ENCODE assay signal across 9 cellular contexts in the genomic region with DNA sequence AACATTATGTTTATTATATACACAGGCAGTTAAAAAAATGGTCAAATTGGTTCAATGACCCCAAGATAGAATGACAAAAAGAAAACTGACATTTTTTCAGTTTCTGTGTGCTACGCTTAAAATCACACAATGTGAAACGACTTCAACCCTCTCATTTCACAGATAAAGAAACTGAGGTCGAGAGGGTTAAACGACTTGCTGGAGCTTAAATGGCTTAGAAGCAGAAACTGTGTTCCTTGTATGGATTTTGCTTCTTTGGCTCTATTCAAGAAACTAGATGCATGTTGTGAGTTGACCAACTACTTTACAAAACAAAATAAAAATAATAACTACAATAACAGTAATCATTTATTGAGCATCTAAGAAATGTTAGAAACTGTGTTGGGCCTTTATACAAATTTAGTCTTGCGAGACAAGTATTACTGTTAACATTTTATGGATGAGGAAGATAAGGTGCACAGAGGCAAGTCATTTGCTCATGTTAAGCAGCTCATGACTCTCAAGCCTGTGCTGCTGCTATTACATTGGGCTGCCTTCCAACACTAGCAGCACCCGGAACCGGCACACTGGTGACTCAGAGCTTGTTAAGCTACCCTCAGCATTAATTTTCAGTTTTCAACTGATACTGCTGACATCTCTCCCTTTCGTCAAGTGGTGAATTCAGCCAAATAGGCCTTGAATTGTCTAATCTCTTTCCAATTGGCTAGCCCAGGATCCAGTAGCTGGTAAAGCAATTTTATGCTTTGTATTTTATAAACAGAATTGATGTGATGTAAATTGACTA.
A peak's percentile ranks its signal among the peaks of the same experiment; 100 is the strongest.
DNase-seq lines count a peak whose midpoint lies in the region; FAIRE-seq and TF ChIP-seq lines count a peak whose summit lies in the region.
"Had no signal": no experiment of that assay in that cellular context is flagged by ENCODE, and none has a peak within 500 bp of the region (broad histone marks: within the 10 kb centered on the region; RNA-seq: fewer than 3 reads in every experiment).

No MANE protein-coding gene starts in this region.

- H3K27ac ChIP-seq in hepatocyte (no peak overlapping the region), Karpas-422 (ENCODE audit: low read length) (no peak overlapping the region)
- H3K27ac ChIP-seq: A549 had no signal

- H2AFZ ChIP-seq in hepatocyte: no peak overlapping the region
- no peak overlapping the region for H2AFZ ChIP-seq in Karpas-422 (ENCODE audit: low read length)

- H3K4me3 Mint-ChIP-seq in CD14-positive monocyte: no peak overlapping the region

- no peaks in the 10 kb centered on the region for H3K27me3 ChIP-seq in hepatocyte
- no peaks in the 10 kb centered on the region for H3K27me3 ChIP-seq in Karpas-422 (ENCODE audit: low read length)

- 88% methylated on average over 8 of the region's 8 CpGs for WGBS in hepatocyte (ENCODE audit: low lambda C conversion rate, missing lambda C conversion rate)

- DNase-seq in NCI-H345 (lab: John Stamatoyannopoulos, UW) (peak; percentile 71), NCI-H345 treated with DMSO at 0.1 percent for 48 hours (lab: John Stamatoyannopoulos, UW; ENCODE audit: unreplicated experiment) (no peak), UCSD-AML1 (lab: John Stamatoyannopoulos, UW; ENCODE audit: unreplicated experiment) (peak; percentile 5), hepatocyte (ENCODE audit: low spot score) (peak; percentile 19), urothelium cell line (ENCODE audit: low spot score) (peak; percentile 38), CD14-positive monocyte (ENCODE audit: low spot score) (no peak), Karpas-422 (no peak)
- no peak for DNase-seq in activated CD4-positive, alpha-beta T cell treated with anti-CD3 and anti-CD28 coated beads, Interleukin-2, amount 50 U/mL, for 4 hours

- H3K9me2 ChIP-seq in hepatocyte (replicated peaks; ENCODE audit: insufficient read depth): no peaks in the 10 kb centered on the region
- H3K9me2 ChIP-seq in Karpas-422 (replicated peaks; ENCODE audit: insufficient read depth, low read length): no peaks in the 10 kb centered on the region

- H4K20me1 ChIP-seq in hepatocyte (ENCODE audit: insufficient read depth, poor library complexity, severe bottlenecking): no peaks in the 10 kb centered on the region
- H4K20me1 ChIP-seq in Karpas-422 (ENCODE audit: insufficient read depth, low read depth, low read length): no peaks in the 10 kb centered on the region

- H3K9ac ChIP-seq in Karpas-422 (ENCODE audit: low read length): no peak overlapping the region

- no peak for FAIRE-seq in urothelium cell line (lab: Jason Lieb, UNC)
- FAIRE-seq: A549 had no signal

- intact Hi-C loops in CD14-positive monocyte (cut with micrococcal nuclease): no loop called here

- H3K4me1 Mint-ChIP-seq in CD14-positive monocyte: no peaks in the 10 kb centered on the region

- H3K79me2 ChIP-seq in hepatocyte: no peaks in the 10 kb centered on the region
- H3K79me2 ChIP-seq in Karpas-422 (ENCODE audit: low read length): no peaks in the 10 kb centered on the region

- H3K4me3 ChIP-seq in hepatocyte (no peak overlapping the region), Karpas-422 (ENCODE audit: low read length) (no peak overlapping the region)
- H3K4me3 ChIP-seq: A549 had no signal

- no peaks in the 10 kb centered on the region for H3K36me3 Mint-ChIP-seq in CD14-positive monocyte

- peaks cover 0 to 11% (median 2%) of the 10 kb centered on the region in 7 donors for H3K9me3 Mint-ChIP-seq in CD14-positive monocyte

- TF ChIP-seq CTCF in hepatocyte (IDR thresholded peaks at IDR 0.05; ENCODE audit: poor library complexity): no peak
- TF ChIP-seq CTCF in CD14-positive monocyte (IDR thresholded peaks at IDR 0.05): no peak

- H3K4me1 ChIP-seq in hepatocyte (ENCODE audit: insufficient read depth) (no peaks in the 10 kb centered on the region), Karpas-422 (ENCODE audit: low read length) (no peaks in the 10 kb centered on the region)
- H3K4me1 ChIP-seq: A549 had no signal

- H3K36me3 ChIP-seq in hepatocyte (replicated peaks; ENCODE audit: insufficient read depth, low read depth) (no peaks in the 10 kb centered on the region), Karpas-422 (ENCODE audit: insufficient read depth, low read length) (no peaks in the 10 kb centered on the region)

- no peaks in the 10 kb centered on the region for H3K9me3 ChIP-seq in hepatocyte (ENCODE audit: low read depth)
- peaks cover 17% of the 10 kb centered on the region; the same call in 1 of the 2 replicates for H3K9me3 ChIP-seq in Karpas-422 (ENCODE audit: low read length)
- H3K9me3 ChIP-seq: A549 had no signal

- H3K4me2 ChIP-seq in hepatocyte (no peak overlapping the region), Karpas-422 (ENCODE audit: low read depth, low read length, poor library complexity, severe bottlenecking) (no peak overlapping the region)
- H3K4me2 ChIP-seq: A549 had no signal

- H3K27me3 Mint-ChIP-seq in CD14-positive monocyte (ENCODE audit: low read depth in 3 of 3): peaks cover 0 to 1% (median 0%) of the 10 kb centered on the region in 3 donors

- H3K27ac Mint-ChIP-seq in CD14-positive monocyte: no peak overlapping the region

Comparison
In these comparisons a context has a peak if more than half of its experiments do, and no peak if none do; other contexts are left out.
1. DNase-seq: peak in NCI-H345 (single experiment), UCSD-AML1 (single experiment), hepatocyte (single experiment) and urothelium cell line (single experiment); none in NCI-H345 treated with DMSO at 0.1 percent for 48 hours (single experiment), CD14-positive monocyte (single experiment), activated CD4-positive, alpha-beta T cell treated with anti-CD3 and anti-CD28 coated beads, Interleukin-2, amount 50 U/mL, for 4 hours (0 of 2) and Karpas-422 (single experiment).